Comparison of ENCODE assay signal across 28 cellular contexts in genomic region chr11:45219411-45219810, GRCh38.
"Had no signal": no experiment of that assay in that cellular context is flagged by ENCODE, and none has a peak within 500 bp of the region (broad histone marks: within the 10 kb centered on the region; RNA-seq: fewer than 3 reads in every experiment).

No MANE protein-coding gene starts in this region.

- H3K36me3 Mint-ChIP-seq: natural killer cell had no signal

- H3K27me3 Mint-ChIP-seq: naive thymus-derived CD4-positive, alpha-beta T cell; progenitor cell of endocrine pancreas; stimulated activated naive B cell treated with anti-CD40 and anti-IgM and Interleukin-4, amounts not matched to agents 10 μg/mL and 1 μg/mL and 100 μg/mL, for 72 hours; stimulated activated naive CD8-positive, alpha-beta T cell treated with anti-CD3 and anti-CD28 coated beads, Interleukin-15, Interleukin-2, amounts not matched to agents 100 ng/mL and 50 ng/mL, for 24 hours; type B pancreatic cell had no signal

- H3K27me3 ChIP-seq: neural progenitor cell, pancreas, right lobe of liver, spleen, stomach, testis, tibial artery, transverse colon, upper lobe of right lung, uterus had no signal

- H3K4me3 Mint-ChIP-seq: naive thymus-derived CD4-positive, alpha-beta T cell; natural killer cell; nephron; neural progenitor cell; stimulated activated naive B cell treated with anti-CD40 and anti-IgM and Interleukin-4, amounts not matched to agents 10 μg/mL and 1 μg/mL and 100 μg/mL, for 72 hours; stimulated activated naive CD8-positive, alpha-beta T cell treated with anti-CD3 and anti-CD28 coated beads, Interleukin-15, Interleukin-2, amounts not matched to agents 100 ng/mL and 50 ng/mL, for 24 hours; type B pancreatic cell had no signal

- H3K27ac ChIP-seq: neural progenitor cell, pancreas, psoas muscle, right lobe of liver, skin epidermis, spleen, stomach, testis, tibial artery, transverse colon, upper lobe of right lung, uterus had no signal

- H3K9ac ChIP-seq: neural progenitor cell had no signal

- H3K9me3 Mint-ChIP-seq: naive thymus-derived CD4-positive, alpha-beta T cell; natural killer cell; nephron; neural progenitor cell; stimulated activated naive B cell treated with anti-CD40 and anti-IgM and Interleukin-4, amounts not matched to agents 10 μg/mL and 1 μg/mL and 100 μg/mL, for 72 hours; stimulated activated naive CD8-positive, alpha-beta T cell treated with anti-CD3 and anti-CD28 coated beads, Interleukin-15, Interleukin-2, amounts not matched to agents 100 ng/mL and 50 ng/mL, for 24 hours; type B pancreatic cell had no signal

- H3K27ac Mint-ChIP-seq: naive thymus-derived CD4-positive, alpha-beta T cell; natural killer cell; nephron; neural progenitor cell; progenitor cell of endocrine pancreas; stimulated activated naive B cell treated with anti-CD40 and anti-IgM and Interleukin-4, amounts not matched to agents 10 μg/mL and 1 μg/mL and 100 μg/mL, for 72 hours; stimulated activated naive CD8-positive, alpha-beta T cell treated with anti-CD3 and anti-CD28 coated beads, Interleukin-15, Interleukin-2, amounts not matched to agents 100 ng/mL and 50 ng/mL, for 24 hours; type B pancreatic cell had no signal

- H3K9me3 ChIP-seq: pancreas, psoas muscle, right lobe of liver, spleen, stomach, testis, tibial artery, transverse colon, upper lobe of right lung, uterus had no signal

- H3K4me2 ChIP-seq: neural progenitor cell, smooth muscle cell had no signal

- H3K4me3 ChIP-seq: neural progenitor cell, pancreas, psoas muscle, right lobe of liver, skin epidermis, smooth muscle cell, spleen, stomach, testis, tibial artery, transverse colon, upper lobe of right lung, uterus had no signal

- ATAC-seq: naive thymus-derived CD4-positive, alpha-beta T cell; natural killer cell; pancreas; psoas muscle; right cardiac atrium; right lobe of liver; stimulated activated naive B cell treated with anti-CD40 and anti-IgM and Interleukin-4, amounts not matched to agents 10 μg/mL and 1 μg/mL and 100 μg/mL, for 72 hours; upper lobe of right lung had no signal

- H3K36me3 ChIP-seq: neural progenitor cell, pancreas, right lobe of liver, transverse colon, uterus had no signal

- H2AFZ ChIP-seq: neural progenitor cell had no signal

- FAIRE-seq: pancreas had no signal

- H3K4me1 Mint-ChIP-seq: nephron, neural progenitor cell had no signal

- H3K4me1 ChIP-seq: neural progenitor cell, pancreas, right lobe of liver, stomach, transverse colon, upper lobe of right lung, uterus had no signal

- DNase-seq: naive thymus-derived CD4-positive, alpha-beta T cell; natural killer cell; occipital lobe; pancreas; psoas muscle; right cardiac atrium; right lobe of liver; spleen; stimulated activated CD4-positive, alpha-beta T cell treated with anti-CD3 and anti-CD28 coated beads, Interleukin-12 subunit alpha, Interleukin-12 subunit beta, amount 100 ng/mL, for 4 hours; stimulated activated CD4-positive, alpha-beta T cell treated with anti-CD3 and anti-CD28 coated beads, Interleukin-1b, Interleukin-23, amount 100 ng/mL, for 48 hours; stimulated activated CD4-positive, alpha-beta T cell treated with anti-CD3 and anti-CD28 coated beads, Interleukin-4, amount 100 ng/mL, for 1 hour; stimulated activated CD4-positive, alpha-beta T cell treated with anti-CD3 and anti-CD28 coated beads, Interleukin-4, amount 100 ng/mL, for 4 hours; stimulated activated CD8-positive, alpha-beta memory T cell treated with anti-CD3 and anti-CD28 coated beads, Interleukin-4, amount 100 ng/mL, for 48 hours; stimulated activated naive B cell treated with anti-CD40 and anti-IgM and Interleukin-4, amounts not matched to agents 10 μg/mL and 1 μg/mL and 100 μg/mL, for 72 hours; stimulated activated naive CD4-positive, alpha-beta T cell treated with Interleukin-2 at 50 U/mL for 16 hours; stomach; testis; tibial artery; transverse colon; upper lobe of right lung; uterus had no signal
